ENCODE assay signal across 14 cellular contexts in genomic region chr6:52570291-52570700, GRCh38. TPM values are rescaled to one million over a fixed set of nuclear protein-coding genes. Genes with fewer than 3 reads are reported as not detected.
DNase-seq lines count a peak whose midpoint lies in the region; TF ChIP-seq lines count a peak whose summit lies in the region.
"Had no signal": no experiment of that assay in that cellular context is flagged by ENCODE, and none has a peak within 500 bp of the region (broad histone marks: within the 10 kb centered on the region; RNA-seq: fewer than 3 reads in every experiment).

No MANE protein-coding gene starts in this region.

- H3K4me3 ChIP-seq in OCI-LY7 (ENCODE audit: low read depth, low read length, poor library complexity, severe bottlenecking): no peak overlapping the region
- H3K4me3 ChIP-seq in rectal smooth muscle tissue (ENCODE audit: low read length): no peak overlapping the region
- H3K4me3 ChIP-seq: SJSA1 had no signal

- DNase-seq in GM03348 (ENCODE audit: low spot score) (peak; percentile 71), OCI-LY7 (ENCODE audit: low spot score) (no peak), glomerular visceral epithelial cell (ENCODE audit: extremely low spot score) (peak; percentile 66), islet precursor cell (no peak), T-helper 1 cell (no peak), NCI-H2081 treated with DMSO at 0.1 percent for 48 hours (lab: John Stamatoyannopoulos, UW) (no peak), SHP77 treated with DMSO at 0.1 percent for 48 hours (lab: John Stamatoyannopoulos, UW) (no peak)
- DNase-seq: activated CD4-positive, alpha-beta T cell treated with anti-CD3 and anti-CD28 coated beads for 48 hours; activated naive CD4-positive, alpha-beta T cell treated with anti-CD3 and anti-CD28 coated beads, Interleukin-2, amount 50 U/mL, for 16 hours; immature natural killer cell; NCI-H2029; posterior cingulate gyrus had no signal

- no peak for TF ChIP-seq CTCF in OCI-LY7 (conservative IDR thresholded peaks at IDR 0.05; ENCODE audit: low read length)

- CTCF ChIA-PET in OCI-LY7 (lab: Charles Lee; ENCODE audit: unreplicated experiment): interaction anchor here (0.9 to 1.5 kb wide), 2 partner anchors 17 to 77 kb away, joined by 3 to 4 read pairs; no protein-coding TSS in a partner anchor

- intact Hi-C loops in OCI-LY7 (cut with micrococcal nuclease; ENCODE audit: unreplicated experiment): no loop called here

- H3K79me2 ChIP-seq in OCI-LY7 (ENCODE audit: insufficient read depth, low read depth, low read length): peaks cover 94% of the 10 kb centered on the region

- H3K9ac ChIP-seq in rectal smooth muscle tissue (ENCODE audit: low read length): no peak overlapping the region

- H2AFZ ChIP-seq in OCI-LY7 (ENCODE audit: low read length): no peak overlapping the region

- H3K27ac ChIP-seq in OCI-LY7 (ENCODE audit: low read depth, low read length, poor library complexity, severe bottlenecking): no peak overlapping the region
- H3K27ac ChIP-seq in rectal smooth muscle tissue (ENCODE audit: low read depth, low read length): peak overlapping the region; percentile 46
- H3K27ac ChIP-seq: SJSA1 had no signal

- H3K4me1 ChIP-seq in OCI-LY7 (ENCODE audit: insufficient read depth, low read length, poor library complexity, severe bottlenecking) (peaks cover 74% of the 10 kb centered on the region), rectal smooth muscle tissue (ENCODE audit: control insufficient read depth, insufficient read depth, low read length) (peaks cover 29% of the 10 kb centered on the region)

- no peaks in the 10 kb centered on the region for H3K9me2 ChIP-seq in OCI-LY7 (ENCODE audit: insufficient read depth, low read length)

- no peaks in the 10 kb centered on the region for H3K9me3 ChIP-seq in OCI-LY7 (ENCODE audit: low read length)
- H3K9me3 ChIP-seq: SJSA1 had no signal

- peak overlapping the region; percentile 43; the same call in 1 of the 2 replicates for H3K4me2 ChIP-seq in OCI-LY7 (ENCODE audit: low read length)

- no peaks in the 10 kb centered on the region for H3K27me3 ChIP-seq in rectal smooth muscle tissue (ENCODE audit: control insufficient read depth, insufficient read depth, low read length)
- H3K27me3 ChIP-seq: SJSA1 had no signal

- H4K20me1 ChIP-seq in OCI-LY7 (ENCODE audit: insufficient read depth, low read length): peaks cover 21% of the 10 kb centered on the region

- peaks cover 13% of the 10 kb centered on the region; the same call in 1 of the 2 replicates for H3K36me3 ChIP-seq in OCI-LY7 (ENCODE audit: insufficient read depth, low read length)
- H3K36me3 ChIP-seq in rectal smooth muscle tissue (ENCODE audit: control insufficient read depth, insufficient read depth, low read length): no peaks in the 10 kb centered on the region

- no TSS peak for BruUV-seq in OCI-LY7 (replicated peaks; lab: Mats Ljungman, UMichigan)

- POLR2A ChIA-PET in OCI-LY7 (lab: Charles Lee): interaction anchor here (0.6 to 1.1 kb wide), 6 partner anchors 12 to 118 kb away, joined by 3 to 5 read pairs (median 3); no protein-coding TSS in a partner anchor

RNA-seq across cellular contexts. Expression of gene TRAM2, which starts 6.6 kb away (rescaled TPM):
- 16.3 and 19.3 TPM in 2 replicates for total RNA-seq in OCI-LY7 (2014; rRNA removed; shearing (Covaris generic))
- 34.9 and 38.2 TPM in 2 replicates for total RNA-seq in OCI-LY7 (2022)

Comparison
In these comparisons a context has a peak if more than half of its experiments do, and no peak if none do; other contexts are left out.
1. DNase-seq: peak in GM03348 (single experiment) and glomerular visceral epithelial cell (single experiment); none in OCI-LY7 (single experiment), islet precursor cell (single experiment), T-helper 1 cell (0 of 5), NCI-H2081 treated with DMSO at 0.1 percent for 48 hours (single experiment) and SHP77 treated with DMSO at 0.1 percent for 48 hours (single experiment).